8 cellular contexts compared by ENCODE assay signal in the genomic region with DNA sequence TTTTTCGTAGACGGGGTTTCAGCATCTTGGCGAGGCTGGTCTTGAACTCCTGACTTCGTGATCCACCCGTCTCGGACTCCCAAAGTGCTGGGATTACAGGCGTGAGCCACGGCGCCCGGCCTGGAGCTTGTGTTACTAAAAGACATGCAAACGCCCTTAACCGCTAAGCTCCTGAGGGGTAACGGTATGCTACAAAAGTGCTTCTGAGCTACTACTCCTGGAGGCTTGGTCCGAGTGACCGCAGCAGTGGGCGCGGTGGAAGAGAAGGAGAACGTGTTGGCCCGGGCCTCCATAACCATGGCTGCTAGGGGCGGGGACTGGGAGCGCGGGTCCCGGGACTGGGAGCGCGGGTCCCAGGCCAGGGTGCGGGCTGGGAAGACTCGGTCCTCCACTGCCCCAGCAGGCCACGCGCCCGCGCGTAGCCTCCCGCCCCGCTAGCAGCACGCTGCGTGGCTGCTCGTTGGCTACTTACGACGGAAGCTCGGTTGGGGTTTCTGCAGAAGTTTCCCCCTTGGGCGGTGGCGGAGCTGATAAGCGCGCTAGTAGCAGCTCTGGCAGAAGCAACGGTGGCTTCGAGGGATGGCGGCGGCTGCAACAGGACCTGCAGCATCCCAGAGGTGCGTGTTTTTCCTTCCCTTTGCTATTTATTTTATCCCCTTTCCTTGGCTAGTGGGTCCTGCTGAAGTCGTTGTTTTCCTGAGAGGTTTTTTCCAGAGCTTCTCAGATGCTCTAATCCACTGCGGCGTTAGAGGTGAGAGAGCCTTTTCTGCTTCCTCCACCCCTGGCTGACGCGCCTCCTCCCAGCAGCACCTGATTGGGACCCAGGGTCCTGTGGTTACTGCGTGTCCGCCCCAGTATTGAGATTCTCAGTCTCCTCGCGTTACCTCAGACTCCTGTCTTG.
DNase-seq lines count a peak whose midpoint lies in the region; ATAC-seq and TF ChIP-seq lines count a peak whose summit lies in the region.

No MANE protein-coding gene starts in this region.

- ATAC-seq in activated CD4-positive, CD25-positive, alpha-beta regulatory T cell treated with anti-CD3 and anti-CD28 coated beads, Interleukin-2, amount 50 U/mL, for 24 hours, result peak; percentile 89 to 91

- DNase-seq in AG09319 (ENCODE audit: extremely low read depth, low read depth) (peak; percentile 50), H4 (ENCODE audit: low spot score) (peak; percentile 78), NCI-H2171 treated with DMSO at 0.1 percent for 48 hours (lab: John Stamatoyannopoulos, UW) (peak; percentile 86), caudate nucleus (lab: John Stamatoyannopoulos, UW) (peak; percentile 2 to 95 (median 83)), iPS-NIHi7 (ENCODE audit: extremely low spot score) (peak; percentile 74), GM19238 (ENCODE audit: insufficient read length, low spot score) (no peak)

- H3K27ac ChIP-seq in caudate nucleus (ENCODE audit: low read depth, low read length) (peak overlapping the region; percentile 52), skin epidermis (peak overlapping the region in 20 of 21 experiments; percentile 18 to 86 (median 64))

- no peak for TF ChIP-seq CTCF in AG09319 (IDR thresholded peaks at IDR 0.05; ENCODE audit: low read depth, low read length)

- H3K4me3 ChIP-seq in skin epidermis, result peak overlapping the region; percentile 37 to 65 (median 54)
